In the genomic region with DNA sequence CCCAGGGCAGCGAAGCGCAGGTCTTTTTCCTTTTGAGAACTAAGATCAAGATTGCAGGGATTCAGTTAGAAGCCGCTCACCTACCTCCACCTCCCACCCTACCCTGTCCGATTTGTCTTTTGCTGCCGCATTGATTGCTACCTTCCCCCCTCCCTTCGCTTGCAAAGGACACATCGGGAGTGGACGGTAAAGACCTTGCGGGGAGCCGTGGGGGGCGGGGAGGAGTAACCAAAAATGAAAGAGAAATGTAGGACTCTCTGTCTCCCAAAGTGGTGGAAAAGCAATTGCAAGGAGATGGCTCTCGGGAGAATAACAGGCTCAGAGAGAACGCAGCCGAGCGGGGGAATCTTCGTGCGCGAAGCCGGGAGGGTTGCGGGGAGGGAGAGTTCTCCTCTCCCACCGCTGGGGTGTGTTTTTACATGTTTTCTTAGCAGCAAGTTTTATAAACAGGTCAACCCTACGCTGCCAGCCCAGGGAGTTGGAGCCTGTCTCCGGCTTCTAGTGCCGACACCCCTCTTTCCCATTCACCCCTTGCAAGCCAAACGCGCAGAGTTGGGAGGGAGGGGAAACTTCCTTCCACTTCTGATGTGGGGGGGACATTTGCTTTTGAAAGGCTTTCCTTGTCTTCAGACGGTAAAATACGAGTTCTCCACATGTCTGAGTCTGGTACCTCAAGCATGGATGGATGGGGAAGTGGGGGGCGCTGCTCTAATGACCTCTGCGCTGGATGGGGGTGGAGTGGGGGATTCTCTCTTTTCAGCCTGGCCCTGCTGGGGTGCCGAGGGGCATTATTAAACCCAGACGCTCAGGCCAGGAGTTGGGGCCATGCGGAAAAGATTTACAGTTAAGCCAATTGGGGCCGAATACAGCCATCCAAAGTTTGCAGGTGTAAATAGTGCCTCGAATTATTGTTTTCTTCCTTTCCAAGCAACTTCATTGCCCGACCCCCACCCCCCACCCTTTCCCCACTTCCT, we compare ENCODE assay signal across 11 cellular contexts. TPM values are rescaled to one million over a fixed set of nuclear protein-coding genes. Genes with fewer than 3 reads are reported as not detected.
DNase-seq lines count a peak whose midpoint lies in the region; ATAC-seq and TF ChIP-seq lines count a peak whose summit lies in the region.
"Had no signal": no experiment of that assay in that cellular context is flagged by ENCODE, and none has a peak within 500 bp of the region (broad histone marks: within the 10 kb centered on the region; RNA-seq: fewer than 3 reads in every experiment).

No MANE protein-coding gene starts in this region.

- no peak for DNase-seq in HEK293T (ENCODE audit: extremely low spot score)
- no peak for DNase-seq in chondrocyte (ENCODE audit: low spot score)
- peak; percentile 72 for DNase-seq in left kidney (ENCODE audit: low read depth, low spot score)
- DNase-seq in smooth muscle cell (lab: John Stamatoyannopoulos, UW; ENCODE audit: unreplicated experiment), result no peak
- DNase-seq in midbrain (lab: John Stamatoyannopoulos, UW), result no peak
- DNase-seq: activated CD8-positive, alpha-beta memory T cell treated with anti-CD3 and anti-CD28 coated beads, Interleukin-2, amount 10 ng/mL, durations not matched to agents 7 days and 5 days had no signal

- H2AFZ ChIP-seq in smooth muscle cell (ENCODE audit: low read depth), result peak overlapping the region; percentile 83

- H3K9me3 Mint-ChIP-seq in chondrocyte (ENCODE audit: low read depth), result no peaks in the 10 kb centered on the region

- no peaks in the 10 kb centered on the region for H3K9me3 ChIP-seq in smooth muscle cell (replicated peaks; ENCODE audit: low read depth)

- H3K36me3 Mint-ChIP-seq in chondrocyte (ENCODE audit: low read depth), result no peaks in the 10 kb centered on the region

- POLR2A ChIA-PET in HEK293T (lab: Yijun Ruan, JAX), result interaction anchor here (3.6 kb wide), 1 partner anchor 8 kb away, joined by 21 read pairs; the partner anchor contains the start of gene TBX3

- no peaks in the 10 kb centered on the region for H4K20me1 ChIP-seq in smooth muscle cell (ENCODE audit: low read depth)

- no peak overlapping the region for H3K27ac Mint-ChIP-seq in chondrocyte (ENCODE audit: unreplicated experiment)

- H3K4me2 ChIP-seq in smooth muscle cell, result peak overlapping the region; percentile 93
- H3K4me2 ChIP-seq: KMS-11 had no signal

- ATAC-seq in GM19455 (IDR thresholded peaks at IDR 0.05; ENCODE audit: unreplicated experiment), result no peak
- no peak for ATAC-seq in GM18868 (IDR thresholded peaks at IDR 0.05; ENCODE audit: unreplicated experiment)
- no peak for ATAC-seq in GM18511 (IDR thresholded peaks at IDR 0.05; ENCODE audit: unreplicated experiment)
- ATAC-seq: activated CD8-positive, alpha-beta memory T cell treated with anti-CD3 and anti-CD28 coated beads, Interleukin-2, amount 10 ng/mL, durations not matched to agents 7 days and 5 days; HCT116 had no signal

- H3K27ac ChIP-seq in smooth muscle cell (ENCODE audit: low read depth), result peak overlapping the region; percentile 75
- H3K27ac ChIP-seq: KMS-11 had no signal

- peaks cover 17% of the 10 kb centered on the region for H3K4me1 Mint-ChIP-seq in chondrocyte (ENCODE audit: low read depth)
- H3K4me1 Mint-ChIP-seq: activated CD8-positive, alpha-beta memory T cell treated with anti-CD3 and anti-CD28 coated beads, Interleukin-2, amount 10 ng/mL, durations not matched to agents 7 days and 5 days had no signal

- H3F3A ChIP-seq in smooth muscle cell (ENCODE audit: low read depth), result no peaks in the 10 kb centered on the region

- H3K9ac ChIP-seq in smooth muscle cell (ENCODE audit: low read depth), result peak overlapping the region; percentile 60
- H3K9ac ChIP-seq: KMS-11 had no signal

- H3K4me3 ChIP-seq in smooth muscle cell, result peak overlapping the region; percentile 72

- H3K4me3 Mint-ChIP-seq in chondrocyte (ENCODE audit: unreplicated experiment), result peak overlapping the region; percentile 57
- H3K4me3 Mint-ChIP-seq: activated CD8-positive, alpha-beta memory T cell treated with anti-CD3 and anti-CD28 coated beads, Interleukin-2, amount 10 ng/mL, durations not matched to agents 7 days and 5 days had no signal

- peaks cover 63% of the 10 kb centered on the region for H3K79me2 ChIP-seq in smooth muscle cell (ENCODE audit: low read depth)

- peaks cover 93% of the 10 kb centered on the region for H3K27me3 Mint-ChIP-seq in chondrocyte (ENCODE audit: low read depth)

- CTCF ChIA-PET in HEK293T (lab: Yijun Ruan, JAX), result interaction anchor here (1.3 kb wide), 1 partner anchor 11 kb away, joined by 3 read pairs; no protein-coding TSS in a partner anchor

- peaks cover 19% of the 10 kb centered on the region for H3K4me1 ChIP-seq in smooth muscle cell (ENCODE audit: low read depth)

- H3K27me3 ChIP-seq in smooth muscle cell (ENCODE audit: low read depth), result peaks cover 10% of the 10 kb centered on the region

- TF ChIP-seq CTCF in chondrocyte (IDR thresholded peaks at IDR 0.05) (peak; percentile 27), smooth muscle cell (IDR thresholded peaks at IDR 0.05; ENCODE audit: borderline replicate concordance, insufficient read depth, poor library complexity, severe bottlenecking) (peak; percentile 4)

- 3% methylated on average over 36 of the region's 36 CpGs for WGBS in smooth muscle cell (ENCODE audit: low lambda C conversion rate)

- no peaks in the 10 kb centered on the region for H3K36me3 ChIP-seq in smooth muscle cell (ENCODE audit: low read depth)

TF ChIP-seq in HEK293T, 16 proteins besides CTCF, POLR2A, EP300 and RAD21:
- 0 out of 2 replicates have a peak, but pooled peaks have one; percentile 31 for TF ChIP-seq L3MBTL2 (conservative IDR thresholded peaks at IDR 0.05)
- TF ChIP-seq BHLHE40 (IDR thresholded peaks at IDR 0.05; ENCODE audit: borderline replicate concordance), result no peak

RNA-seq across cellular contexts. Expression of gene TBX3, which starts 8.9 kb away (rescaled TPM):
- total RNA-seq in chondrocyte (0.53 to 2.9 TPM (median 2.5 TPM) in 3 replicates), smooth muscle cell (100 and 104 TPM in 2 replicates)
- 100 and 110 TPM in 2 replicates for polyA plus RNA-seq in smooth muscle cell
- total RNA-seq: activated CD8-positive, alpha-beta memory T cell treated with anti-CD3 and anti-CD28 coated beads, Interleukin-2, amount 10 ng/mL, durations not matched to agents 7 days and 5 days had no signal

Comparison
In these comparisons a context has a peak if more than half of its experiments do, and no peak if none do; other contexts are left out.
1. RNA of gene TBX3, which starts 8.9 kb away (total RNA-seq): 100 to 104 TPM in smooth muscle cell; 0.53 to 2.9 TPM in chondrocyte; every median in the first group is over 10 times any median in the second.